11 cellular contexts compared by ENCODE assay signal in the genomic region with DNA sequence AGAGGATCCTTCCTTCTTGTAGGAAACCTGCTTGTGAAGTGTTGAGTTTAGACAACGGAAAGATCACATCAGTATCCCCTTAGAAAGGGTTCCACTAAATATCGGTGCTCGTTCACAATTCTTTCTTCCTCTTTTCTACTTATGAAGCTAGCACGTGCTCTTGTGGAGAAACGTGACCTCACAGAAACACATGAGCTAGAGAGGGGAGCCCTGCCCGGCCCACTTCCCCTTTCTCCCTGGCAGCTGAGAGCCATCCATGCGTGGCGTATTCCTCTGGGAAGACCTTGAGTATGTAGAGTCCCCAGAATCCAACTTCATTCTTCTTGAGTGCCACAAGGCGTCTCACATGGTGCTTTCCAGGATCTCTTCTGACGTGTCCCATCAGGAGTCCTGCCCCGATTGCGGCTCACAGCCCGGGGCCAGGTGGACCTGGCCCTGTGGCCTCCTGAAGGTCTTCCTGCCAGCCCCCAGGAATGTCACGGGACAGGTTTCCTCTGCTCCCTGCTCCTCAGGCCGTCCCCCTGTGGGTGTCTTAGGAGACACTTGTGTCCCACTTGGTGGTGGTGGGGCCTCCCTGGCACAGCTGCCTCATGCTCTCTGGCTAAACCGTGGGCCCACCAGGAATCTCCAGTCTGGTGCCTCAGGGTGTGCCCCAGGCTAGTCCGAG. TPM values are rescaled to one million over a fixed set of nuclear protein-coding genes. Genes with fewer than 3 reads are reported as not detected.
DNase-seq lines count a peak whose midpoint lies in the region; ATAC-seq, FAIRE-seq and TF ChIP-seq lines count a peak whose summit lies in the region.
"Not testable (repeated sequence)": the region's sequence is repeated elsewhere in the genome, so short reads cannot be mapped to it uniquely, and the experiment has no call there.
"Had no signal": no experiment of that assay in that cellular context is flagged by ENCODE, and none has a peak within 500 bp of the region (broad histone marks: within the 10 kb centered on the region; RNA-seq: fewer than 3 reads in every experiment).

No MANE protein-coding gene starts in this region.

- DNase-seq in Caco-2; K562 (ENCODE audit: extremely low read depth in 1 of 4, low spot score in 3 of 4); lower lobe of right lung; stimulated activated naive CD8-positive, alpha-beta T cell treated with anti-CD3 and anti-CD28 coated beads, Interleukin-15, amount 100 ng/mL, for 72 hours: not testable (repeated sequence)

- not testable (repeated sequence) for H3K36me3 ChIP-seq in Caco-2 (ENCODE audit: control insufficient read depth, insufficient read depth, low read length); K562 (ENCODE audit: control insufficient read depth, insufficient read depth, low read length); lower lobe of right lung

- H2AFZ ChIP-seq in K562 (ENCODE audit: low read depth, low read length), result not testable (repeated sequence)

- not testable (repeated sequence) for H3K27me3 Mint-ChIP-seq in Caco-2 (ENCODE audit: insufficient read depth, unreplicated experiment); stimulated activated naive CD8-positive, alpha-beta T cell treated with anti-CD3 and anti-CD28 coated beads, Interleukin-15, amount 100 ng/mL, for 72 hours

- in situ Hi-C loops in K562 (cut with MboI), result not testable (repeated sequence)

- not testable (repeated sequence) for H3K27ac ChIP-seq in K562 (ENCODE audit: extremely low read depth, low read depth, low read length); lower lobe of right lung

- not testable (repeated sequence) for TF ChIP-seq CTCF in Caco-2 (IDR thresholded peaks at IDR 0.05; ENCODE audit: insufficient read depth in 1 of 2, low read depth in 1 of 2, low read length in 1 of 2, severe bottlenecking in 1 of 2, unreplicated experiment in 1 of 2); K562 (IDR thresholded peaks at IDR 0.05 in 2 of 3, conservative IDR thresholded peaks at IDR 0.05 in 1 of 3; ENCODE audit: insufficient read depth in 2 of 3, low read depth in 1 of 3, low read length in 3 of 3); lower lobe of right lung (IDR thresholded peaks at IDR 0.05)

- not testable (repeated sequence) for TF ChIP-seq RAD21 in K562 (CRISPR knock-in tag; conservative IDR thresholded peaks at IDR 0.05 in 1 of 2, IDR thresholded peaks at IDR 0.05 in 1 of 2)

- H3K36me3 Mint-ChIP-seq in Caco-2 (ENCODE audit: insufficient read depth, unreplicated experiment), result not testable (repeated sequence)

- not testable (repeated sequence) for H3K4me1 Mint-ChIP-seq in Caco-2 (ENCODE audit: low read depth, unreplicated experiment); stimulated activated naive CD8-positive, alpha-beta T cell treated with anti-CD3 and anti-CD28 coated beads, Interleukin-15, amount 100 ng/mL, for 72 hours

- not testable (repeated sequence) for H3K9me3 Mint-ChIP-seq in Caco-2 (ENCODE audit: unreplicated experiment); stimulated activated naive CD8-positive, alpha-beta T cell treated with anti-CD3 and anti-CD28 coated beads, Interleukin-15, amount 100 ng/mL, for 72 hours

- peak; percentile 31 for ATAC-seq in GM19023 (IDR thresholded peaks at IDR 0.05; ENCODE audit: unreplicated experiment)
- ATAC-seq in GM21786 (IDR thresholded peaks at IDR 0.05; ENCODE audit: unreplicated experiment), result peak; percentile 65
- peak; percentile 49 for ATAC-seq in HG03045 (IDR thresholded peaks at IDR 0.05; ENCODE audit: unreplicated experiment)
- peak; percentile 50 for ATAC-seq in HG03571 (IDR thresholded peaks at IDR 0.05; ENCODE audit: unreplicated experiment)
- ATAC-seq in K562, result peak; percentile 21; the same call in 2 of the 3 replicates
- ATAC-seq in lower lobe of right lung, result peak; percentile 63 to 77
- ATAC-seq in stimulated activated naive CD8-positive, alpha-beta T cell treated with anti-CD3 and anti-CD28 coated beads, Interleukin-15, amount 100 ng/mL, for 72 hours, result peak; percentile 5

- H3K9me1 ChIP-seq in K562 (ENCODE audit: control insufficient read depth, insufficient read depth, low read length), result not testable (repeated sequence)

- POLR2A ChIA-PET in Caco-2 (lab: Charles Lee); K562 (lab: Yijun Ruan, JAX): not testable (repeated sequence)

- intact Hi-C loops in Caco-2 (cut with micrococcal nuclease; ENCODE audit: unreplicated experiment); K562 (cut with micrococcal nuclease); lower lobe of right lung (cut with DNase I): not testable (repeated sequence)

- TF ChIP-seq EP300 in K562 (IDR thresholded peaks at IDR 0.05; ENCODE audit: low read length), result not testable (repeated sequence)

- H4K20me1 ChIP-seq in K562 (replicated peaks; ENCODE audit: control insufficient read depth, insufficient read depth, low read length), result not testable (repeated sequence)

- not testable (repeated sequence) for H3K4me2 ChIP-seq in K562 (ENCODE audit: insufficient read depth, low read length)

- FAIRE-seq in K562 (lab: Jason Lieb, UNC), result not testable (repeated sequence)

- H3K4me3 ChIP-seq in Caco-2 (ENCODE audit: low read depth, low read length); K562; lower lobe of right lung: not testable (repeated sequence)

- not testable (repeated sequence) for H3K9me3 ChIP-seq in Caco-2; K562 (replicated peaks; ENCODE audit: control insufficient read depth, insufficient read depth, low read depth, low read length); lower lobe of right lung

- H3K4me1 ChIP-seq in Caco-2; K562 (replicated peaks in 1 of 2; ENCODE audit: control insufficient read depth in 2 of 2, insufficient read depth in 2 of 2, low read length in 2 of 2); lower lobe of right lung: not testable (repeated sequence)

- not testable (repeated sequence) for H3K27ac Mint-ChIP-seq in Caco-2 (ENCODE audit: unreplicated experiment); stimulated activated naive CD8-positive, alpha-beta T cell treated with anti-CD3 and anti-CD28 coated beads, Interleukin-15, amount 100 ng/mL, for 72 hours

- CTCF ChIA-PET in Caco-2 (lab: Charles Lee); K562 (lab: Yijun Ruan, JAX; ENCODE audit: low intra/inter-chr PET ratio): not testable (repeated sequence)

- not testable (repeated sequence) for H3K27me3 ChIP-seq in Caco-2 (replicated peaks; ENCODE audit: control insufficient read depth, insufficient read depth, low read length); K562 (ENCODE audit: control insufficient read depth in 2 of 2, insufficient read depth in 2 of 2, low read length in 2 of 2); lower lobe of right lung (ENCODE audit: low read depth)

- not testable (repeated sequence) for H3K4me3 Mint-ChIP-seq in Caco-2 (ENCODE audit: unreplicated experiment); stimulated activated naive CD8-positive, alpha-beta T cell treated with anti-CD3 and anti-CD28 coated beads, Interleukin-15, amount 100 ng/mL, for 72 hours

- not testable (repeated sequence) for TF ChIP-seq POLR2A in K562 (conservative IDR thresholded peaks at IDR 0.05)

- H3K79me2 ChIP-seq in K562 (ENCODE audit: control insufficient read depth, insufficient read depth, low read length), result not testable (repeated sequence)

- 58% methylated on average over 2 of the region's 17 CpGs for WGBS in K562 (ENCODE audit: insufficient coverage, low coverage, missing lambda C conversion rate)

- H3K9ac ChIP-seq in K562 (ENCODE audit: insufficient read depth in 1 of 2, low read depth in 2 of 2, low read length in 2 of 2), result not testable (repeated sequence)

- BruUV-seq in Caco-2 (replicated peaks; lab: Mats Ljungman, UMichigan), result TSS peak; percentile 75
- not testable (repeated sequence) for BruUV-seq in K562 (replicated peaks; lab: Mats Ljungman, UMichigan)

RNA-seq across cellular contexts. Expression of a gene that starts 22.4 kb away (rescaled TPM):
- 60.5 and 69.8 TPM in 2 replicates for total RNA-seq in Caco-2 (2022)
- 117 and 145 TPM in 2 replicates for total RNA-seq in K562 (2011; cell fraction: chromatin; rRNA removed; ENCODE audit: low replicate concordance)
- total RNA-seq in K562 (2011; cell fraction: nucleolus; rRNA removed), result 53.9 and 57.6 TPM in 2 replicates
- total RNA-seq in K562 (2011; cell fraction: nucleoplasm; rRNA removed), result 56.8 and 78.9 TPM in 2 replicates
- total RNA-seq in K562 (2014; rRNA removed), result 11.1 and 16.5 TPM in 2 replicates
- total RNA-seq in K562 (2014; rRNA removed; fragmentation: Illumina TruSeq; extraction: Trizol), result 18.7 and 20.4 TPM in 2 replicates
- 15.2 and 17.1 TPM in 2 replicates for total RNA-seq in K562 (2015; rRNA removed; fragmentation: Illumina TruSeq; extraction: Trizol)
- 37.2 and 38.9 TPM in 2 replicates for total RNA-seq in K562 (2021)
- 32.1 and 37.1 TPM in 2 replicates for polyA plus RNA-seq in K562 (2011; rRNA removed)
- 18.7 and 25.8 TPM in 2 replicates for polyA plus RNA-seq in K562 (2011; cell fraction: cytosol; rRNA removed)
- polyA plus RNA-seq in K562 (2011; cell fraction: nucleus; rRNA removed), result 31.1 and 36.8 TPM in 2 replicates
- polyA plus RNA-seq in K562 (2012), result 16.3 and 20.5 TPM in 2 replicates
- polyA plus RNA-seq in K562 (2014; fragmentation: Illumina TruSeq; extraction: Trizol), result 30.3 and 32.4 TPM in 2 replicates
- 1 to 10 TPM; 4.0 to 4.6 TPM for polyA plus RNA-seq in K562 (2014; fragmentation: Nextera tagmentation; extraction: Ambion mirVana)
- 21.3 and 22.3 TPM in 2 replicates for polyA plus RNA-seq in K562 (2014; rRNA removed)
- polyA minus RNA-seq in K562 (2011; rRNA and poly(A)+ RNA removed), result 40.3 and 44.0 TPM in 2 replicates
- polyA minus RNA-seq in K562 (2011; cell fraction: cytosol; rRNA and poly(A)+ RNA removed), result 13.6 and 19.9 TPM in 2 replicates
- polyA minus RNA-seq in K562 (2011; cell fraction: nucleus; rRNA and poly(A)+ RNA removed), result 15.1 and 20.4 TPM in 2 replicates
- 74.4 TPM for total RNA-seq in lower lobe of right lung

RNA-seq across cellular contexts. Expression of a gene that starts 29.1 kb away (rescaled TPM):
- total RNA-seq in Caco-2 (2022), result 0.63 and 0.68 TPM in 2 replicates
- 0.21 TPM in 1 of 2 replicates, not detected in the other for total RNA-seq in K562 (2011; cell fraction: chromatin; rRNA removed; ENCODE audit: low replicate concordance)
- total RNA-seq in K562 (2011; cell fraction: nucleolus; rRNA removed), result 0.39 and 0.83 TPM in 2 replicates
- total RNA-seq in K562 (2011; cell fraction: nucleoplasm; rRNA removed), result not detected in 2 replicates
- total RNA-seq in K562 (2014; rRNA removed), result not detected in 2 replicates
- not detected in 2 replicates for total RNA-seq in K562 (2014; rRNA removed; fragmentation: Illumina TruSeq; extraction: Trizol)
- total RNA-seq in K562 (2015; rRNA removed; fragmentation: Illumina TruSeq; extraction: Trizol), result not detected in 2 replicates
- total RNA-seq in K562 (2021), result not detected in 2 replicates
- polyA plus RNA-seq in K562 (2011; rRNA removed), result not detected in 2 replicates
- polyA plus RNA-seq in K562 (2011; cell fraction: cytosol; rRNA removed), result not detected in 2 replicates
- polyA plus RNA-seq in K562 (2011; cell fraction: nucleus; rRNA removed), result 0.11 TPM in 1 of 2 replicates, not detected in the other
- polyA plus RNA-seq in K562 (2012), result 3.4 TPM in 1 of 2 replicates, not detected in the other
- polyA plus RNA-seq in K562 (2014; fragmentation: Illumina TruSeq; extraction: Trizol), result not detected in 2 replicates
- polyA plus RNA-seq in K562 (2014; fragmentation: Nextera tagmentation; extraction: Ambion mirVana), result under 1 TPM in 1 of 2 experiments, not detected in 1; 0.45 TPM
- 0.05 TPM in 1 of 2 replicates, not detected in the other for polyA plus RNA-seq in K562 (2014; rRNA removed)
- polyA minus RNA-seq in K562 (2011; rRNA and poly(A)+ RNA removed), result not detected in 2 replicates
- polyA minus RNA-seq in K562 (2011; cell fraction: cytosol; rRNA and poly(A)+ RNA removed), result not detected in 2 replicates
- 0.13 and 0.33 TPM in 2 replicates for polyA minus RNA-seq in K562 (2011; cell fraction: nucleus; rRNA and poly(A)+ RNA removed)
- 1.4 TPM for total RNA-seq in lower lobe of right lung
- total RNA-seq: epithelial cell of proximal tubule, kidney epithelial cell, RPMI7951 had no signal

RNA-seq across cellular contexts. Expression of a gene that starts 40.1 kb away (rescaled TPM):
- total RNA-seq in Caco-2 (2022) (62.3 and 67.2 TPM in 2 replicates), K562 (2014; rRNA removed) (39.5 and 48.7 TPM in 2 replicates), K562 (2014; rRNA removed; fragmentation: Illumina TruSeq; extraction: Trizol) (2.0 and 3.6 TPM in 2 replicates), K562 (2015; rRNA removed; fragmentation: Illumina TruSeq; extraction: Trizol) (23.0 and 24.9 TPM in 2 replicates), K562 (2021) (42.3 and 55.1 TPM in 2 replicates), lower lobe of right lung (53.4 TPM)
- 56.1 and 256 TPM in 2 replicates for total RNA-seq in K562 (2011; cell fraction: chromatin; rRNA removed; ENCODE audit: low replicate concordance)
- total RNA-seq in K562 (2011; cell fraction: nucleolus; rRNA removed), result 207 and 245 TPM in 2 replicates
- total RNA-seq in K562 (2011; cell fraction: nucleoplasm; rRNA removed), result 104 and 109 TPM in 2 replicates
- polyA plus RNA-seq in K562 (2011; rRNA removed) (11.7 and 19.0 TPM in 2 replicates), K562 (2014; fragmentation: Illumina TruSeq; extraction: Trizol) (10.1 and 18.1 TPM in 2 replicates), K562 (2014; fragmentation: Nextera tagmentation; extraction: Ambion mirVana) (under 1 TPM in 1 of 2 experiments, not detected in 1; 0.38 TPM), K562 (2014; rRNA removed) (54.4 and 56.9 TPM in 2 replicates)
- polyA plus RNA-seq in K562 (2011; cell fraction: cytosol; rRNA removed), result 12.6 and 34.7 TPM in 2 replicates
- 186 and 323 TPM in 2 replicates for polyA plus RNA-seq in K562 (2011; cell fraction: nucleus; rRNA removed)
- 37.8 and 57.1 TPM in 2 replicates for polyA plus RNA-seq in K562 (2012)
- 2.0 and 5.0 TPM in 2 replicates for polyA minus RNA-seq in K562 (2011; rRNA and poly(A)+ RNA removed)
- 11.7 and 14.9 TPM in 2 replicates for polyA minus RNA-seq in K562 (2011; cell fraction: cytosol; rRNA and poly(A)+ RNA removed)
- polyA minus RNA-seq in K562 (2011; cell fraction: nucleus; rRNA and poly(A)+ RNA removed), result 48.8 and 59.8 TPM in 2 replicates

RNA-seq across cellular contexts. Expression of a gene that starts 46.5 kb away (rescaled TPM):
- total RNA-seq in Caco-2 (2022), result 200 and 204 TPM in 2 replicates
- 30.3 and 91.0 TPM in 2 replicates for total RNA-seq in K562 (2011; cell fraction: chromatin; rRNA removed; ENCODE audit: low replicate concordance)
- total RNA-seq in K562 (2011; cell fraction: nucleolus; rRNA removed), result 132 and 138 TPM in 2 replicates
- total RNA-seq in K562 (2011; cell fraction: nucleoplasm; rRNA removed), result 102 and 104 TPM in 2 replicates
- 28.4 and 48.6 TPM in 2 replicates for total RNA-seq in K562 (2014; rRNA removed)
- 10.2 and 10.8 TPM in 2 replicates for total RNA-seq in K562 (2014; rRNA removed; fragmentation: Illumina TruSeq; extraction: Trizol)
- total RNA-seq in K562 (2015; rRNA removed; fragmentation: Illumina TruSeq; extraction: Trizol), result 22.7 and 24.3 TPM in 2 replicates
- 213 and 228 TPM in 2 replicates for total RNA-seq in K562 (2021)
- 7.1 and 14.1 TPM in 2 replicates for polyA plus RNA-seq in K562 (2011; rRNA removed)
- 28.4 and 49.5 TPM in 2 replicates for polyA plus RNA-seq in K562 (2011; cell fraction: cytosol; rRNA removed)
- 18.4 and 28.6 TPM in 2 replicates for polyA plus RNA-seq in K562 (2011; cell fraction: nucleus; rRNA removed)
- polyA plus RNA-seq in K562 (2012), result 228 and 237 TPM in 2 replicates
- polyA plus RNA-seq in K562 (2014; fragmentation: Illumina TruSeq; extraction: Trizol), result 44.5 and 83.3 TPM in 2 replicates
- 1 to 10 TPM; 2.9 to 5.2 TPM for polyA plus RNA-seq in K562 (2014; fragmentation: Nextera tagmentation; extraction: Ambion mirVana)
- 63.0 and 66.3 TPM in 2 replicates for polyA plus RNA-seq in K562 (2014; rRNA removed)
- polyA minus RNA-seq in K562 (2011; rRNA and poly(A)+ RNA removed), result 4.5 and 5.5 TPM in 2 replicates
- polyA minus RNA-seq in K562 (2011; cell fraction: cytosol; rRNA and poly(A)+ RNA removed), result 81.8 and 143 TPM in 2 replicates
- 8.2 and 10.8 TPM in 2 replicates for polyA minus RNA-seq in K562 (2011; cell fraction: nucleus; rRNA and poly(A)+ RNA removed)
- total RNA-seq in lower lobe of right lung, result 313 TPM

Comparison
In these comparisons a context has a peak if more than half of its experiments do, and no peak if none do; other contexts are left out.
1. ATAC-seq: peak in every context shown above with its lines; median percentile 70 in lower lobe of right lung; 65 in GM21786; 50 in HG03571; 49 in HG03045; 31 in GM19023; 21 in K562; 5 in stimulated activated naive CD8-positive, alpha-beta T cell treated with anti-CD3 and anti-CD28 coated beads, Interleukin-15, amount 100 ng/mL, for 72 hours.